In genomic region chr1:9658186-9658585, GRCh38 we compare ENCODE assay signal across 15 cellular contexts. TPM values are rescaled to one million over a fixed set of nuclear protein-coding genes. Genes with fewer than 3 reads are reported as not detected.
DNase-seq lines count a peak whose midpoint lies in the region; ATAC-seq and TF ChIP-seq lines count a peak whose summit lies in the region.
"Had no signal": no experiment of that assay in that cellular context is flagged by ENCODE, and none has a peak within 500 bp of the region (broad histone marks: within the 10 kb centered on the region; RNA-seq: fewer than 3 reads in every experiment).

No MANE protein-coding gene starts in this region.

- H3K18ac ChIP-seq in IMR-90 (ENCODE audit: low read depth, low read length) = no peak overlapping the region

- peaks cover 66% of the 10 kb centered on the region for H3K4me1 Mint-ChIP-seq in activated CD8-positive, alpha-beta memory T cell treated with anti-CD3 and anti-CD28 coated beads, Interleukin-2, amount 10 ng/mL, durations not matched to agents 7 days and 5 days

- H2AK9ac ChIP-seq in IMR-90 (replicated peaks; ENCODE audit: low read depth, low read length, poor library complexity) = no peak overlapping the region

- H3K4me3 Mint-ChIP-seq in activated CD8-positive, alpha-beta memory T cell treated with anti-CD3 and anti-CD28 coated beads, Interleukin-2, amount 10 ng/mL, durations not matched to agents 7 days and 5 days = no peak overlapping the region
- H3K4me3 Mint-ChIP-seq: neural crest cell had no signal

- ATAC-seq in activated CD8-positive, alpha-beta memory T cell treated with anti-CD3 and anti-CD28 coated beads, Interleukin-2, amount 10 ng/mL, durations not matched to agents 7 days and 5 days = no peak
- ATAC-seq in IMR-90 (ENCODE audit: low read depth) (no peak), GM21526 (IDR thresholded peaks at IDR 0.05; ENCODE audit: low FRiP score, unreplicated experiment) (no peak), HG02610 (IDR thresholded peaks at IDR 0.05; ENCODE audit: unreplicated experiment) (no peak)
- peak; percentile 2 to 33 for ATAC-seq in activated naive CD4-positive, alpha-beta T cell treated with anti-CD3 and anti-CD28 coated beads, Interleukin-2, amount 50 U/mL, for 72 hours
- ATAC-seq: foreskin keratinocyte, lower lobe of right lung had no signal

- H3K79me1 ChIP-seq in IMR-90 (ENCODE audit: low read depth in 1 of 2, low read length in 2 of 2) = no peaks in the 10 kb centered on the region

- TF ChIP-seq POLR2A in IMR-90 (IDR thresholded peaks at IDR 0.05; ENCODE audit: low read depth, low read length) = no peak

- H3K27ac ChIP-seq in IMR-90 (ENCODE audit: insufficient read depth, low read length) = no peak overlapping the region
- H3K27ac ChIP-seq: foreskin keratinocyte, lower lobe of right lung, vagina had no signal

- H2AK5ac ChIP-seq in IMR-90 (ENCODE audit: low read depth, low read length) = no peak overlapping the region

- no peak overlapping the region for H2BK15ac ChIP-seq in IMR-90 (ENCODE audit: low read depth, low read length)

- TF ChIP-seq RAD21 in IMR-90 (IDR thresholded peaks at IDR 0.05; ENCODE audit: low read length) = no peak

- 100% methylated on average over 1 of the region's 4 CpGs; no CpG with 5 or more reads in 1 of the 2 experiments for WGBS in IMR-90 (ENCODE audit: extremely low coverage in 2 of 2, insufficient read length in 1 of 2), 2 experiments

- peaks cover 59% of the 10 kb centered on the region for H3K36me3 Mint-ChIP-seq in activated CD8-positive, alpha-beta memory T cell treated with anti-CD3 and anti-CD28 coated beads, Interleukin-2, amount 10 ng/mL, durations not matched to agents 7 days and 5 days
- peaks cover 17 to 52% of the 10 kb centered on the region in 2 donors for H3K36me3 Mint-ChIP-seq in activated naive CD4-positive, alpha-beta T cell treated with anti-CD3 and anti-CD28 coated beads, Interleukin-2, amount 50 U/mL, for 72 hours

- BruUV-seq in IMR-90 (replicated peaks; lab: Mats Ljungman, UMichigan) = no TSS peak

- DNase-seq in activated CD8-positive, alpha-beta memory T cell treated with anti-CD3 and anti-CD28 coated beads, Interleukin-2, amount 10 ng/mL, durations not matched to agents 7 days and 5 days = no peak
- no peak for DNase-seq in activated CD8-positive, alpha-beta memory T cell treated with anti-CD3 and anti-CD28 coated beads for 24 hours
- DNase-seq in IMR-90 (no peak), foreskin melanocyte (no peak)
- DNase-seq in activated naive CD4-positive, alpha-beta T cell treated with anti-CD3 and anti-CD28 coated beads, Interleukin-2, amount 50 U/mL, for 72 hours (ENCODE audit: low spot score in 2 of 2) = no peak
- DNase-seq in stimulated activated CD8-positive, alpha-beta memory T cell treated with anti-CD3 and anti-CD28 coated beads, Interleukin-4, amount 100 ng/mL, for 48 hours = peak; percentile 51
- DNase-seq: foreskin keratinocyte; lower lobe of right lung; NCI-H1105; retina; stimulated activated CD4-positive, alpha-beta T cell treated with anti-CD3 and anti-CD28 coated beads, Interleukin-2, amount 100 ng/mL, for 48 hours had no signal

- H3K9ac ChIP-seq in IMR-90 (ENCODE audit: low read depth, low read length) = no peak overlapping the region

- no peaks in the 10 kb centered on the region for H3K9me3 Mint-ChIP-seq in activated CD8-positive, alpha-beta memory T cell treated with anti-CD3 and anti-CD28 coated beads, Interleukin-2, amount 10 ng/mL, durations not matched to agents 7 days and 5 days (ENCODE audit: low read depth)
- H3K9me3 Mint-ChIP-seq in activated naive CD4-positive, alpha-beta T cell treated with anti-CD3 and anti-CD28 coated beads, Interleukin-2, amount 50 U/mL, for 72 hours = no peaks in the 10 kb centered on the region
- H3K9me3 Mint-ChIP-seq: neural crest cell had no signal

- no peak overlapping the region for H2AFZ ChIP-seq in IMR-90 (replicated peaks; ENCODE audit: low read length, poor library complexity)

- no peaks in the 10 kb centered on the region for H3K36me3 ChIP-seq in IMR-90 (ENCODE audit: control insufficient read depth, insufficient read depth, low read length)
- H3K36me3 ChIP-seq: lower lobe of right lung, vagina had no signal

- CTCF ChIA-PET in activated CD8-positive, alpha-beta memory T cell treated with anti-CD3 and anti-CD28 coated beads, Interleukin-2, amount 10 ng/mL, durations not matched to agents 7 days and 5 days (lab: Charles Lee) = interaction anchor here (0.7 to 1.5 kb wide), 5 partner anchors 14 to 124 kb away, joined by 3 to 7 read pairs (median 3); no protein-coding TSS in a partner anchor
- CTCF ChIA-PET in IMR-90 (lab: Yijun Ruan, JAX) = interaction anchor here (0.5 to 0.6 kb wide), 2 partner anchors 8 to 42 kb away, joined by 3 to 4 read pairs; no protein-coding TSS in a partner anchor

- no peak for TF ChIP-seq CTCF in IMR-90 (conservative IDR thresholded peaks at IDR 0.05; ENCODE audit: low read depth, low read length)

- no peak overlapping the region for H3K4me2 ChIP-seq in IMR-90 (ENCODE audit: low read depth, low read length)

- intact Hi-C loops in IMR-90 (cut with micrococcal nuclease) = no loop called here

- no peaks in the 10 kb centered on the region for H4K20me1 ChIP-seq in IMR-90 (ENCODE audit: insufficient read depth, low read length)

- in situ Hi-C loops in IMR-90 (cut with MboI; ENCODE audit: low sequenced_read_pairs) = no loop called here

- dilution Hi-C loops in IMR-90 (cut with HindIII; ENCODE audit: low sequenced_read_pairs, unreplicated experiment) = no loop called here

- no peak overlapping the region for H3K4ac ChIP-seq in IMR-90 (ENCODE audit: low read depth, low read length)

- H3K9me3 ChIP-seq in IMR-90 (ENCODE audit: control insufficient read depth, insufficient read depth, low read length) = no peaks in the 10 kb centered on the region
- H3K9me3 ChIP-seq: lower lobe of right lung, vagina had no signal

- H3K56ac ChIP-seq in IMR-90 (ENCODE audit: extremely low read depth, insufficient read depth, low read length) = no peak overlapping the region

- H2BK20ac ChIP-seq in IMR-90 (ENCODE audit: low read depth, low read length) = no peak overlapping the region

- peaks cover 5% of the 10 kb centered on the region; the same call in 1 of the 2 replicates for H3K4me1 ChIP-seq in IMR-90 (ENCODE audit: control insufficient read depth, insufficient read depth, low read length)
- H3K4me1 ChIP-seq: foreskin keratinocyte had no signal

- no peaks in the 10 kb centered on the region for H3K27me3 Mint-ChIP-seq in activated CD8-positive, alpha-beta memory T cell treated with anti-CD3 and anti-CD28 coated beads, Interleukin-2, amount 10 ng/mL, durations not matched to agents 7 days and 5 days

- H4K91ac ChIP-seq in IMR-90 (ENCODE audit: insufficient read depth, low read depth, low read length) = 0 out of 2 replicates have a peak overlapping the region, but pooled peaks have one; percentile 13

- no peak overlapping the region for H4K5ac ChIP-seq in IMR-90 (ENCODE audit: low read depth, low read length)

- POLR2A ChIA-PET in IMR-90 (lab: Charles Lee; ENCODE audit: unreplicated experiment) = no interaction called here

- H3K27ac Mint-ChIP-seq in activated CD8-positive, alpha-beta memory T cell treated with anti-CD3 and anti-CD28 coated beads, Interleukin-2, amount 10 ng/mL, durations not matched to agents 7 days and 5 days = peak overlapping the region; percentile 80
- H3K27ac Mint-ChIP-seq in activated naive CD4-positive, alpha-beta T cell treated with anti-CD3 and anti-CD28 coated beads, Interleukin-2, amount 50 U/mL, for 72 hours = peak overlapping the region; percentile 97 to 99

- H3K14ac ChIP-seq in IMR-90 (replicated peaks; ENCODE audit: low read depth, low read length) = no peak overlapping the region

- no peak overlapping the region for H3K23ac ChIP-seq in IMR-90 (ENCODE audit: low read depth, low read length)

- no peak overlapping the region for H2BK5ac ChIP-seq in IMR-90 (ENCODE audit: low read depth, low read length, poor library complexity, severe bottlenecking)

- H3K4me3 ChIP-seq in IMR-90 (ENCODE audit: insufficient read depth, low read depth, low read length) = no peak overlapping the region
- H3K4me3 ChIP-seq: lower lobe of right lung, vagina had no signal

- 0 out of 2 replicates have a peak, but pooled peaks cover 3% of the 10 kb centered on the region for H3K9me1 ChIP-seq in IMR-90 (ENCODE audit: insufficient read depth, low read length)

- peaks cover 6% of the 10 kb centered on the region; the same call in 1 of the 2 replicates for H3K27me3 ChIP-seq in IMR-90 (ENCODE audit: control insufficient read depth, insufficient read depth, low read length)
- H3K27me3 ChIP-seq: vagina had no signal

- no peak overlapping the region; a peak in 1 of 4 replicates for H4K8ac ChIP-seq in IMR-90 (ENCODE audit: low read depth in 2 of 2, low read length in 2 of 2)

- no peak overlapping the region for H2BK120ac ChIP-seq in IMR-90 (ENCODE audit: low read depth, low read length)

TF ChIP-seq in IMR-90, 13 proteins besides CTCF, POLR2A, EP300 and RAD21:
- no peak for TF ChIP-seq USF2 (IDR thresholded peaks at IDR 0.05; ENCODE audit: low read depth, low read length)
- no peak for TF ChIP-seq RFX5 (IDR thresholded peaks at IDR 0.05; ENCODE audit: low read depth, low read length)
- TF ChIP-seq BHLHE40 (IDR thresholded peaks at IDR 0.05; ENCODE audit: low read depth, low read length) = no peak

RNA-seq across cellular contexts. Expression of gene PIK3CD, which starts 6.7 kb away (rescaled TPM):
- 100 to 1,000 TPM; 256 to 261 TPM for total RNA-seq in activated CD8-positive, alpha-beta memory T cell treated with anti-CD3 and anti-CD28 coated beads, Interleukin-2, amount 10 ng/mL, durations not matched to agents 7 days and 5 days
- total RNA-seq in IMR-90 (2012; rRNA removed) = 5.0 and 5.6 TPM in 2 replicates
- polyA plus RNA-seq in IMR-90 (2012; rRNA removed) = 12.1 and 13.6 TPM in 2 replicates
- 9.1 and 12.9 TPM in 2 replicates for polyA plus RNA-seq in IMR-90 (2012; cell fraction: cytosol; rRNA removed)
- polyA plus RNA-seq in IMR-90 (2012; cell fraction: nucleus; rRNA removed; ENCODE audit: low replicate concordance) = 34.1 and 56.0 TPM in 2 replicates
- total RNA-seq in activated naive CD4-positive, alpha-beta T cell treated with anti-CD3 and anti-CD28 coated beads, Interleukin-2, amount 50 U/mL, for 72 hours = 100 to 1,000 TPM; 118 to 138 TPM

Comparison
In these comparisons a context has a peak if more than half of its experiments do, and no peak if none do; other contexts are left out.
1. ATAC-seq: peak in activated naive CD4-positive, alpha-beta T cell treated with anti-CD3 and anti-CD28 coated beads, Interleukin-2, amount 50 U/mL, for 72 hours (2 of 2); none in activated CD8-positive, alpha-beta memory T cell treated with anti-CD3 and anti-CD28 coated beads, Interleukin-2, amount 10 ng/mL, durations not matched to agents 7 days and 5 days (single experiment), IMR-90 (single experiment), GM21526 (single experiment) and HG02610 (single experiment).
2. RNA of gene PIK3CD, which starts 6.7 kb away (total RNA-seq): 256 to 261 TPM in activated CD8-positive, alpha-beta memory T cell treated with anti-CD3 and anti-CD28 coated beads, Interleukin-2, amount 10 ng/mL, durations not matched to agents 7 days and 5 days and 118 to 138 TPM in activated naive CD4-positive, alpha-beta T cell treated with anti-CD3 and anti-CD28 coated beads, Interleukin-2, amount 50 U/mL, for 72 hours; 5.0 to 5.6 TPM in IMR-90; every median in the first group is over 10 times any median in the second.